17 cellular contexts compared by ENCODE assay signal in genomic region chr3:155416500-155417118, GRCh38.
DNase-seq lines count a peak whose midpoint lies in the region; ATAC-seq, FAIRE-seq and TF ChIP-seq lines count a peak whose summit lies in the region.
"Had no signal": no experiment of that assay in that cellular context is flagged by ENCODE, and none has a peak within 500 bp of the region (broad histone marks: within the 10 kb centered on the region; RNA-seq: fewer than 3 reads in every experiment).

No MANE protein-coding gene starts in this region.

- peak; percentile 46 for DNase-seq in BJ (ENCODE audit: low read depth)
- peak; percentile 91 for DNase-seq in MG63
- DNase-seq in bronchial epithelial cell (ENCODE audit: low read depth) = peak; percentile 100
- DNase-seq in left colon = no peak
- no peak for DNase-seq in HUDEP-2 (lab: John Stamatoyannopoulos, UW; ENCODE audit: unreplicated experiment in 76 of 76)
- no peak for DNase-seq in left lobe of liver (ENCODE audit: low spot score)
- DNase-seq in DMS 273 (lab: John Stamatoyannopoulos, UW; ENCODE audit: unreplicated experiment) = no peak
- DNase-seq: activated T-cell treated with anti-CD3 and anti-CD28 coated beads for 4 hours, DMS79, foreskin melanocyte, NCI-H1048, T-cell, testis had no signal

- H3K36me3 ChIP-seq in BJ (ENCODE audit: control insufficient read depth, insufficient read depth, low read length) (no peaks in the 10 kb centered on the region), MG63 (no peaks in the 10 kb centered on the region), bronchial epithelial cell (ENCODE audit: control insufficient read depth, insufficient read depth, low read length) (no peaks in the 10 kb centered on the region)

- TF ChIP-seq CTCF in BJ (IDR thresholded peaks at IDR 0.05; ENCODE audit: insufficient read depth, low read depth, low read length) = no peak
- no peak for TF ChIP-seq CTCF in bronchial epithelial cell (IDR thresholded peaks at IDR 0.05; ENCODE audit: insufficient read depth, low read length, severe bottlenecking)

- FAIRE-seq in bronchial epithelial cell (lab: Jason Lieb, UNC) = no peak
- FAIRE-seq: colon, GM12892 had no signal

- intact Hi-C loops in left colon (cut with DNase I, micrococcal nuclease) = no loop called here

- peaks cover 3% of the 10 kb centered on the region; the same call in 1 of the 2 replicates for H3K9me3 ChIP-seq in MG63
- H3K9me3 ChIP-seq: testis had no signal

- CTCF ChIA-PET in BJ (lab: Yijun Ruan, JAX) = interaction anchor here (0.8 to 1.2 kb wide), 2 partner anchors 16 to 36 kb away, joined by 3 read pairs; no protein-coding TSS in a partner anchor

- ATAC-seq in left colon (peak; percentile 41), left lobe of liver (no peak), GM21367 (IDR thresholded peaks at IDR 0.05; ENCODE audit: unreplicated experiment) (no peak)
- ATAC-seq: activated CD4-positive, CD25-positive, alpha-beta regulatory T cell treated with anti-CD3 and anti-CD28 coated beads, Interleukin-2, amount 50 U/mL, for 24 hours; T-cell had no signal

- no peak overlapping the region for H3K4me3 ChIP-seq in BJ (ENCODE audit: low read depth, low read length)
- no peak overlapping the region for H3K4me3 ChIP-seq in MG63
- no peak overlapping the region for H3K4me3 ChIP-seq in bronchial epithelial cell (ENCODE audit: low read depth, low read length)
- H3K4me3 ChIP-seq: testis had no signal

- POLR2A ChIA-PET in BJ (lab: Charles Lee) = no interaction called here

- H3K27me3 ChIP-seq in BJ (ENCODE audit: control insufficient read depth, insufficient read depth, low read length) = no peaks in the 10 kb centered on the region
- H3K27me3 ChIP-seq in MG63 = no peaks in the 10 kb centered on the region
- H3K27me3 ChIP-seq in bronchial epithelial cell (ENCODE audit: control insufficient read depth, insufficient read depth, low read length) = no peaks in the 10 kb centered on the region
- H3K27me3 ChIP-seq: testis had no signal

Comparison
In these comparisons a context has a peak if more than half of its experiments do, and no peak if none do; other contexts are left out.
1. DNase-seq: peak in BJ (single experiment), MG63 (single experiment) and bronchial epithelial cell (single experiment); none in left colon (0 of 2), HUDEP-2 (0 of 76), left lobe of liver (single experiment) and DMS 273 (single experiment).